In the genomic region with DNA sequence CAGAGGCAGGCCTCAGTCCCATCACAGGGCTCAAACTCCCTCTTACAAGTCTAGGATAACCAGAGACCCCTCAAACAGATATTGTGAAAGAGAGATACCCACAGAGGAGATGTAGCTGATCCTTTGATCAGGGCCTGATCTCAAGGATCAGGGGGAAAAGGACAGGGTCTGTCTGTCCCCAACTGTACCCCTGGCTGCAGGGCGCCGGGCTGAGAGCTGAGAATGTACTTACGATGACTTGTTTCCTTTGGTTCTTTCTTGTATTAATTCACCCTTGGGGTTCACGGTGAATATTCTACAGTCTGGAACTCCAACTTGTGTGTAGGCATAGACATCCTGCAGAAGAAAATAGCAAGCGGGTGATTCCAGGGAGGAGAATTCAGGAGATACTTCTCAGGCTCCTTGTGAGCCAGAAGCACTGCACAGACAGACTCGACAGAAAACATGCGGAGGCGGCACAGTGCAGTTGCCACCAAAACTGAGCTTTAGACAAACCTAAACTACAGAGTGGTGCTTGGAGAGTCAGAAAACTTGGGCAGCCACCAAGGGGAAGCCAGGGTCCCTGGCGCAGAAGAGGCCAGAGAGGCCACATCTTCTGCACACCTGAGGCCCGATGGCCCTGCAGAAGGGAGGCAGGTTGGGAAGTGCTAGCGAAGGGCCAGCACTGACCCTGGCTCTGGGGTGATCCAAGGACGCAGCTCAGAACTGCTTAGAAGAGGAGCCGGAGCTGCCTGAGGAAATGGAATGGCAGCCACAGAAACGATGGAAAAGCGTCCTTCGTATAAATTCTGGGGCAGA, we compare ENCODE assay signal across 17 cellular contexts.
DNase-seq lines count a peak whose midpoint lies in the region; ATAC-seq and TF ChIP-seq lines count a peak whose summit lies in the region.
"Had no signal": no experiment of that assay in that cellular context is flagged by ENCODE, and none has a peak within 500 bp of the region (broad histone marks: within the 10 kb centered on the region; RNA-seq: fewer than 3 reads in every experiment).

No MANE protein-coding gene starts in this region.

- H3K27me3 Mint-ChIP-seq in activated naive CD8-positive, alpha-beta T cell, result no peaks in the 10 kb centered on the region
- no peaks in the 10 kb centered on the region for H3K27me3 Mint-ChIP-seq in activated naive CD8-positive, alpha-beta T cell treated with anti-CD3 and anti-CD28 coated beads, Interleukin-2, amount 50 U/mL, for 24 hours
- no peaks in the 10 kb centered on the region for H3K27me3 Mint-ChIP-seq in activated CD8-positive, alpha-beta T cell treated with anti-CD3 and anti-CD28 coated beads, Interleukin-2, amount 10 ng/mL, durations not matched to agents 7 days and 5 days (ENCODE audit: low read depth)
- H3K27me3 Mint-ChIP-seq: central memory CD8-positive, alpha-beta T cell had no signal

- intact Hi-C loops in testis (cut with DNase I; ENCODE audit: low total_unique reads), result no loop called here

- CTCF ChIA-PET in activated CD8-positive, alpha-beta T cell treated with anti-CD3 and anti-CD28 coated beads, Interleukin-2, amount 10 ng/mL, durations not matched to agents 7 days and 5 days (lab: Charles Lee), result interaction anchor here (0.9 to 1.2 kb wide), 3 partner anchors 10 to 142 kb away, joined by 3 to 4 read pairs (median 3); no protein-coding TSS in a partner anchor

- H3K27ac Mint-ChIP-seq in activated naive CD8-positive, alpha-beta T cell, result peak overlapping the region; percentile 22
- H3K27ac Mint-ChIP-seq in activated naive CD8-positive, alpha-beta T cell treated with anti-CD3 and anti-CD28 coated beads, Interleukin-2, amount 50 U/mL, for 24 hours, result no peak overlapping the region
- peak overlapping the region; percentile 32 for H3K27ac Mint-ChIP-seq in activated CD8-positive, alpha-beta T cell treated with anti-CD3 and anti-CD28 coated beads, Interleukin-2, amount 10 ng/mL, durations not matched to agents 7 days and 5 days

- TF ChIP-seq CTCF in testis (IDR thresholded peaks at IDR 0.05), result no peak

- no peaks in the 10 kb centered on the region for H3K36me3 ChIP-seq in testis (ENCODE audit: low read depth, missing control alignments)

- WGBS in testis, 2 donors, result 90 to 95% methylated on average over 16 of the region's 16 CpGs

- H3K4me1 Mint-ChIP-seq in activated naive CD8-positive, alpha-beta T cell (ENCODE audit: low read depth), result peaks cover 21% of the 10 kb centered on the region
- H3K4me1 Mint-ChIP-seq in activated naive CD8-positive, alpha-beta T cell treated with anti-CD3 and anti-CD28 coated beads, Interleukin-2, amount 50 U/mL, for 24 hours, result peaks cover 21% of the 10 kb centered on the region
- peaks cover 20% of the 10 kb centered on the region for H3K4me1 Mint-ChIP-seq in activated CD8-positive, alpha-beta T cell treated with anti-CD3 and anti-CD28 coated beads, Interleukin-2, amount 10 ng/mL, durations not matched to agents 7 days and 5 days (ENCODE audit: low read depth)

- H3K4me3 Mint-ChIP-seq in activated naive CD8-positive, alpha-beta T cell, result no peak overlapping the region
- no peak overlapping the region for H3K4me3 Mint-ChIP-seq in activated naive CD8-positive, alpha-beta T cell treated with anti-CD3 and anti-CD28 coated beads, Interleukin-2, amount 50 U/mL, for 24 hours
- no peak overlapping the region for H3K4me3 Mint-ChIP-seq in activated CD8-positive, alpha-beta T cell treated with anti-CD3 and anti-CD28 coated beads, Interleukin-2, amount 10 ng/mL, durations not matched to agents 7 days and 5 days
- H3K4me3 Mint-ChIP-seq: central memory CD8-positive, alpha-beta T cell had no signal

- no peaks in the 10 kb centered on the region for H3K9me3 ChIP-seq in testis
- H3K9me3 ChIP-seq: neutrophil, thyroid gland had no signal

- H3K27ac ChIP-seq in testis, result no peak overlapping the region
- H3K27ac ChIP-seq: GM23248, neutrophil, thyroid gland had no signal

- POLR2A ChIA-PET in activated CD8-positive, alpha-beta T cell treated with anti-CD3 and anti-CD28 coated beads, Interleukin-2, amount 10 ng/mL, durations not matched to agents 7 days and 5 days (lab: Charles Lee), result no interaction called here

- H3K9me3 Mint-ChIP-seq in activated naive CD8-positive, alpha-beta T cell (ENCODE audit: low read depth), result no peaks in the 10 kb centered on the region
- H3K9me3 Mint-ChIP-seq in activated naive CD8-positive, alpha-beta T cell treated with anti-CD3 and anti-CD28 coated beads, Interleukin-2, amount 50 U/mL, for 24 hours, result no peaks in the 10 kb centered on the region
- H3K9me3 Mint-ChIP-seq in activated CD8-positive, alpha-beta T cell treated with anti-CD3 and anti-CD28 coated beads, Interleukin-2, amount 10 ng/mL, durations not matched to agents 7 days and 5 days (ENCODE audit: insufficient read depth), result no peaks in the 10 kb centered on the region
- H3K9me3 Mint-ChIP-seq: central memory CD8-positive, alpha-beta T cell had no signal

- H3K36me3 Mint-ChIP-seq in activated naive CD8-positive, alpha-beta T cell, result peaks cover 5% of the 10 kb centered on the region
- peaks cover 66% of the 10 kb centered on the region for H3K36me3 Mint-ChIP-seq in activated naive CD8-positive, alpha-beta T cell treated with anti-CD3 and anti-CD28 coated beads, Interleukin-2, amount 50 U/mL, for 24 hours (ENCODE audit: low read depth)
- H3K36me3 Mint-ChIP-seq in activated CD8-positive, alpha-beta T cell treated with anti-CD3 and anti-CD28 coated beads, Interleukin-2, amount 10 ng/mL, durations not matched to agents 7 days and 5 days (ENCODE audit: low read depth), result peaks cover 84% of the 10 kb centered on the region

- no peak for ATAC-seq in activated naive CD8-positive, alpha-beta T cell treated with anti-CD3 and anti-CD28 coated beads, Interleukin-2, amount 50 U/mL, for 24 hours
- ATAC-seq in activated CD8-positive, alpha-beta T cell treated with anti-CD3 and anti-CD28 coated beads, Interleukin-2, amount 10 ng/mL, durations not matched to agents 7 days and 5 days, result no peak
- no peak for ATAC-seq in esophagus mucosa
- ATAC-seq in GM21447 (IDR thresholded peaks at IDR 0.05; ENCODE audit: unreplicated experiment), result no peak
- ATAC-seq: right cardiac atrium had no signal

- no peak overlapping the region for H3K4me3 ChIP-seq in testis
- H3K4me3 ChIP-seq: GM23248, thyroid gland had no signal

- no peaks in the 10 kb centered on the region for H3K4me1 ChIP-seq in testis

- no peak for TF ChIP-seq POLR2A in testis (IDR thresholded peaks at IDR 0.05)

- no peaks in the 10 kb centered on the region for H3K27me3 ChIP-seq in testis
- H3K27me3 ChIP-seq: neutrophil, thyroid gland had no signal

- DNase-seq in activated naive CD8-positive, alpha-beta T cell treated with anti-CD3 and anti-CD28 coated beads, Interleukin-2, amount 50 U/mL, for 24 hours, result no peak
- no peak for DNase-seq in activated CD8-positive, alpha-beta T cell treated with anti-CD3 and anti-CD28 coated beads, Interleukin-2, amount 10 ng/mL, durations not matched to agents 7 days and 5 days
- peak; percentile 16 for DNase-seq in middle frontal gyrus (ENCODE audit: extremely low spot score, low spot score)
- DNase-seq in testis, result peak; percentile 11
- DNase-seq in SW480 (ENCODE audit: low spot score), result no peak
- DNase-seq: aorta; effector CD4-positive, alpha-beta T cell; GM23248; KBM-7; NCI-H1930; right cardiac atrium; thyroid gland had no signal

Comparison
In these comparisons a context has a peak if more than half of its experiments do, and no peak if none do; other contexts are left out.
1. DNase-seq: peak in middle frontal gyrus (single experiment) and testis (single experiment); none in activated naive CD8-positive, alpha-beta T cell treated with anti-CD3 and anti-CD28 coated beads, Interleukin-2, amount 50 U/mL, for 24 hours (single experiment), activated CD8-positive, alpha-beta T cell treated with anti-CD3 and anti-CD28 coated beads, Interleukin-2, amount 10 ng/mL, durations not matched to agents 7 days and 5 days (single experiment) and SW480 (single experiment).